ENCODE assay signal across 1 cellular context in genomic region chr2:216118474-216118873, GRCh38.
TF ChIP-seq lines count a peak whose summit lies in the region.

No MANE protein-coding gene starts in this region.

TF ChIP-seq in HEK293, 187 proteins besides CTCF, POLR2A, EP300 and RAD21 (continued from another document):
- TF ChIP-seq ZNF518A (tag by site-specific recombination; conservative IDR thresholded peaks at IDR 0.05; ENCODE audit: low read depth): no peak
- no peak for TF ChIP-seq ZNF335 (tag by site-specific recombination; conservative IDR thresholded peaks at IDR 0.05)
